8 cellular contexts compared by ENCODE assay signal in the genomic region with DNA sequence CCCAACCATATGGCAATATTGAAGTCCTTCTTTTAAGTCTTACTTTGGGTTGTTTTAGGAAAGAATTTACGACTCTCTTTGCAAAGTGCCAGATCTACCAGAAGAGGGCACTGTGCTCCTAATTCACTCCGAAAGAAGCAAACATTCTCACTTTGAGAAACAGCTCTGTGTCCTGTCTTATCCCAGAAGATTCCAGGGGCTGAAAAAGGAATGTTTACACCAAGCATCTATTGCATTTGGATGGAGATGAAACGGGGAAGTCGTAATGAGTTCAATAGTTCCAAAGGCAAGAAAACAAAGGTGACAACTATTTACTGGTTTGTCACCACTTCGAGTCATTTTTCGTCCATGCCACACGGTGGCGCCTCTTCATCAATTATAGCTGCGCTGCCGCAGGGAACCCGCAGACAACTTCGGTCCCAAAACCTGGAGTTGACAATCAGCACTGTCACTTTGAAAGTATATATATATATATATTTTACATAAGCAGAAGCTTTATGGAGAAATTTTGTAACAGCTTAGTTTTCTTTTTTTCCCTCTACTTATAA.
A peak's percentile ranks its signal among the peaks of the same experiment; 100 is the strongest.
DNase-seq lines count a peak whose midpoint lies in the region; ATAC-seq and TF ChIP-seq lines count a peak whose summit lies in the region.

No MANE protein-coding gene starts in this region.

- peak overlapping the region; percentile 56 for H3K4me3 ChIP-seq in retinal pigment epithelial cell (ENCODE audit: low read length)

- no peaks in the 10 kb centered on the region for H3K9me3 Mint-ChIP-seq in T-helper 2 cell treated with Interferon-gamma antibody and Interleukin-4, amounts not matched to agents 5 μg/mL and 100 μg/mL, for 36 hours

- peak; percentile 96 for ATAC-seq in HG02798 (IDR thresholded peaks at IDR 0.05; ENCODE audit: poor library complexity, unreplicated experiment)

- H3K27me3 Mint-ChIP-seq in T-helper 2 cell treated with Interferon-gamma antibody and Interleukin-4, amounts not matched to agents 5 μg/mL and 100 μg/mL, for 36 hours (ENCODE audit: low read depth) = peaks cover 20% of the 10 kb centered on the region

- no peaks in the 10 kb centered on the region for H3K36me3 Mint-ChIP-seq in T-helper 2 cell treated with Interferon-gamma antibody and Interleukin-4, amounts not matched to agents 5 μg/mL and 100 μg/mL, for 36 hours (ENCODE audit: low read depth)

- H3K4me3 Mint-ChIP-seq in T-helper 2 cell treated with Interferon-gamma antibody and Interleukin-4, amounts not matched to agents 5 μg/mL and 100 μg/mL, for 36 hours = peak overlapping the region; percentile 84

- TF ChIP-seq CTCF in GM13977 (IDR thresholded peaks at IDR 0.05; ENCODE audit: extremely low read depth, insufficient read depth, missing control alignments) = peak; percentile 84
- TF ChIP-seq CTCF in retinal pigment epithelial cell (conservative IDR thresholded peaks at IDR 0.05; ENCODE audit: low read depth, low read length) = peak; percentile 74

- no peak overlapping the region for H3K27ac Mint-ChIP-seq in T-helper 2 cell treated with Interferon-gamma antibody and Interleukin-4, amounts not matched to agents 5 μg/mL and 100 μg/mL, for 36 hours

- DNase-seq in GM13977 (ENCODE audit: low spot score) (peak; percentile 61), NCI-H1417 treated with DMSO at 0.1 percent for 48 hours (lab: John Stamatoyannopoulos, UW) (peak; percentile 58), astrocyte of the hippocampus (ENCODE audit: low read depth, low spot score) (peak; percentile 85), hippocampal formation (lab: John Stamatoyannopoulos, UW) (peak; percentile 63 to 91), retinal pigment epithelial cell (ENCODE audit: low read depth) (peak; percentile 21), mesenteric fat pad (ENCODE audit: low spot score) (no peak)
- DNase-seq in T-helper 2 cell treated with Interferon-gamma antibody and Interleukin-4, amounts not matched to agents 5 μg/mL and 100 μg/mL, for 36 hours (ENCODE audit: low spot score) = peak; percentile 55

- H3K4me1 Mint-ChIP-seq in T-helper 2 cell treated with Interferon-gamma antibody and Interleukin-4, amounts not matched to agents 5 μg/mL and 100 μg/mL, for 36 hours (ENCODE audit: low read depth) = peaks cover 2% of the 10 kb centered on the region

- in situ Hi-C loops in GM13977 (cut with MboI; ENCODE audit: low pct_unique_long_range_greater_than_20kb, low sequenced_read_pairs, unreplicated experiment) = loop anchor here (25.0 kb wide), 1 partner anchor 483 kb away; a partner anchor contains a TSS
